ENCODE assay signal across 16 cellular contexts in the genomic region with DNA sequence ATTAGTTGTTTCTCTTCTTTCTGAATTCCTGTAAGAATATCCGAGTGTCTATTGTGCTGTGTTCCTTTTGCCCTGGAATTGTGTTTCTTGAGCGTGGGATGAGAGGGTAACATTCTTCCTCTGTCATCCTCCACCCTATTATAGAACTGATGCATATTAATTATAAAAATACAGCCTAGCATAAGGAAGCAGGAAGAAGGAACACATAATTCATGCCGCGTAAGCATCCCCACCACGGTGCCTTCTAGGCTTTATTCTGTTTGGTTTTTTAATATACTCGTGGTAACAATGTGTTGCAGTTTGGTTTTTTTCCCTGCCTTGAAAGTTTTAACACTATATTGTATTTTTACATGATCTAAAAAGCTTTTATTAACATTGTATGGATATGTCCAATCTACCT.
DNase-seq lines count a peak whose midpoint lies in the region; ATAC-seq and TF ChIP-seq lines count a peak whose summit lies in the region.
"Had no signal": no experiment of that assay in that cellular context is flagged by ENCODE, and none has a peak within 500 bp of the region (broad histone marks: within the 10 kb centered on the region; RNA-seq: fewer than 3 reads in every experiment).

No MANE protein-coding gene starts in this region.

- WGBS in esophagus muscularis mucosa: 59% methylated on average over 6 of the region's 6 CpGs
- WGBS in psoas muscle, 3 donors: 69 to 72% (median 69%) methylated on average over 6 of the region's 6 CpGs

- H3K27ac Mint-ChIP-seq in activated naive CD4-positive, alpha-beta T cell treated with anti-CD3 and anti-CD28 coated beads, Interleukin-2, amount 50 U/mL, for 24 hours: peak overlapping the region; percentile 2
- H3K27ac Mint-ChIP-seq: GM23338 had no signal

- no peak overlapping the region for H2AFZ ChIP-seq in OCI-LY1 (ENCODE audit: low read length)
- H2AFZ ChIP-seq: GM23338 had no signal

- in situ Hi-C loops in GM13977 (cut with MboI; ENCODE audit: low pct_unique_long_range_greater_than_20kb, low sequenced_read_pairs, unreplicated experiment): no loop called here

- no peak for DNase-seq in activated naive CD4-positive, alpha-beta T cell treated with anti-CD3 and anti-CD28 coated beads, Interleukin-2, amount 50 U/mL, for 16 hours
- no peak for DNase-seq in esophagus muscularis mucosa (ENCODE audit: extremely low spot score)
- DNase-seq in psoas muscle: no peak
- DNase-seq in GM13977 (ENCODE audit: low spot score): no peak
- DNase-seq in inferior parietal cortex (ENCODE audit: extremely low spot score): no peak
- DNase-seq: Calu3, MG63, NCI-H1092 treated with DMSO at 0.1 percent for 48 hours, NCI-H510A treated with DMSO at 0.1 percent for 48 hours, SHP77 treated with DMSO at 0.1 percent for 48 hours had no signal

- H3K4me1 Mint-ChIP-seq in activated naive CD4-positive, alpha-beta T cell treated with anti-CD3 and anti-CD28 coated beads, Interleukin-2, amount 50 U/mL, for 24 hours: peaks cover 39% of the 10 kb centered on the region

- TF ChIP-seq EP300 in esophagus muscularis mucosa (IDR thresholded peaks at IDR 0.05): no peak

- H3K27me3 Mint-ChIP-seq in activated naive CD4-positive, alpha-beta T cell treated with anti-CD3 and anti-CD28 coated beads, Interleukin-2, amount 50 U/mL, for 24 hours: no peaks in the 10 kb centered on the region

- H3K9me3 ChIP-seq in OCI-LY1 (ENCODE audit: low read length): no peaks in the 10 kb centered on the region
- H3K9me3 ChIP-seq in esophagus muscularis mucosa: no peaks in the 10 kb centered on the region
- H3K9me3 ChIP-seq in psoas muscle: no peaks in the 10 kb centered on the region
- H3K9me3 ChIP-seq: MG63 had no signal

- no peaks in the 10 kb centered on the region for H4K20me1 ChIP-seq in OCI-LY1 (ENCODE audit: insufficient read depth, low read length)

- no peak for ATAC-seq in psoas muscle
- no peak for ATAC-seq in HG02759 (IDR thresholded peaks at IDR 0.05; ENCODE audit: unreplicated experiment)
- ATAC-seq: GM23338, SK-N-SH treated with all-trans-retinoic acid at 6 μM for 48 hours had no signal

- H3K4me1 ChIP-seq in OCI-LY1 (ENCODE audit: insufficient read depth, low read length, severe bottlenecking) (peaks cover 100% of the 10 kb centered on the region), esophagus muscularis mucosa (peaks cover 27 to 96% (median 89%) of the 10 kb centered on the region in 4 donors), psoas muscle (peaks cover 28% of the 10 kb centered on the region)

- no peak for TF ChIP-seq POLR2A in esophagus muscularis mucosa (IDR thresholded peaks at IDR 0.05; ENCODE audit: low read depth)

- peak overlapping the region; percentile 22; the same call in 1 of the 2 replicates for H3K9ac ChIP-seq in OCI-LY1 (ENCODE audit: low read length)
- H3K9ac ChIP-seq: KMS-11 had no signal

- intact Hi-C loops in esophagus muscularis mucosa (cut with DNase I): no loop called here
- intact Hi-C loops in psoas muscle (cut with DNase I): no loop called here

- no peaks in the 10 kb centered on the region for H3F3A ChIP-seq in OCI-LY1 (ENCODE audit: insufficient read depth, low read length)

- no peaks in the 10 kb centered on the region for H3K9me2 ChIP-seq in OCI-LY1 (ENCODE audit: low read depth, low read length)

- no peaks in the 10 kb centered on the region for H3K9me3 Mint-ChIP-seq in activated naive CD4-positive, alpha-beta T cell treated with anti-CD3 and anti-CD28 coated beads, Interleukin-2, amount 50 U/mL, for 24 hours
- H3K9me3 Mint-ChIP-seq: GM23338 had no signal

- no peak overlapping the region for H3K4me3 Mint-ChIP-seq in activated naive CD4-positive, alpha-beta T cell treated with anti-CD3 and anti-CD28 coated beads, Interleukin-2, amount 50 U/mL, for 24 hours
- H3K4me3 Mint-ChIP-seq: GM23338 had no signal

- peak overlapping the region; percentile 35 for H3K4me2 ChIP-seq in OCI-LY1 (ENCODE audit: low read length)
- H3K4me2 ChIP-seq: GM23338, KMS-11 had no signal

- H3K79me2 ChIP-seq in OCI-LY1 (ENCODE audit: insufficient read depth, low read length): peaks cover 39% of the 10 kb centered on the region

- peaks cover 2% of the 10 kb centered on the region for H3K36me3 Mint-ChIP-seq in activated naive CD4-positive, alpha-beta T cell treated with anti-CD3 and anti-CD28 coated beads, Interleukin-2, amount 50 U/mL, for 24 hours

- H3K36me3 ChIP-seq in OCI-LY1 (ENCODE audit: insufficient read depth, low read length): peaks cover under 1% of the 10 kb centered on the region; the same call in 1 of the 2 replicates
- peaks cover 0 to 3% (median 0%) of the 10 kb centered on the region in 4 donors for H3K36me3 ChIP-seq in esophagus muscularis mucosa
- no peaks in the 10 kb centered on the region for H3K36me3 ChIP-seq in psoas muscle (ENCODE audit: insufficient read depth in 1 of 2, low read depth in 1 of 2)

- H3K27me3 ChIP-seq in OCI-LY1 (ENCODE audit: insufficient read depth, low read length) (no peaks in the 10 kb centered on the region), esophagus muscularis mucosa (no peaks in the 10 kb centered on the region), psoas muscle (ENCODE audit: insufficient read depth in 3 of 3, low read length in 2 of 3) (no peaks in the 10 kb centered on the region)
- H3K27me3 ChIP-seq: MG63 had no signal

- H3K4me3 ChIP-seq in OCI-LY1 (ENCODE audit: low read depth, low read length, poor library complexity, severe bottlenecking): no peak overlapping the region
- no peak overlapping the region for H3K4me3 ChIP-seq in esophagus muscularis mucosa
- H3K4me3 ChIP-seq in psoas muscle: no peak overlapping the region
- H3K4me3 ChIP-seq: GM23338, MG63 had no signal

- TF ChIP-seq CTCF in OCI-LY1 (IDR thresholded peaks at IDR 0.05; ENCODE audit: low read length) (no peak), esophagus muscularis mucosa (IDR thresholded peaks at IDR 0.05) (no peak), psoas muscle (IDR thresholded peaks at IDR 0.05) (no peak), GM13977 (IDR thresholded peaks at IDR 0.05; ENCODE audit: extremely low read depth, insufficient read depth, missing control alignments) (no peak)

- peak overlapping the region; percentile 99 for H3K27ac ChIP-seq in OCI-LY1 (ENCODE audit: low read depth, low read length, poor library complexity, severe bottlenecking)
- H3K27ac ChIP-seq in esophagus muscularis mucosa (replicated peaks in 1 of 4): peak overlapping the region in 3 of 4 donors; percentile 27 to 56 (median 54)
- no peak overlapping the region for H3K27ac ChIP-seq in psoas muscle
- H3K27ac ChIP-seq: KMS-11 had no signal
